In the genomic region with DNA sequence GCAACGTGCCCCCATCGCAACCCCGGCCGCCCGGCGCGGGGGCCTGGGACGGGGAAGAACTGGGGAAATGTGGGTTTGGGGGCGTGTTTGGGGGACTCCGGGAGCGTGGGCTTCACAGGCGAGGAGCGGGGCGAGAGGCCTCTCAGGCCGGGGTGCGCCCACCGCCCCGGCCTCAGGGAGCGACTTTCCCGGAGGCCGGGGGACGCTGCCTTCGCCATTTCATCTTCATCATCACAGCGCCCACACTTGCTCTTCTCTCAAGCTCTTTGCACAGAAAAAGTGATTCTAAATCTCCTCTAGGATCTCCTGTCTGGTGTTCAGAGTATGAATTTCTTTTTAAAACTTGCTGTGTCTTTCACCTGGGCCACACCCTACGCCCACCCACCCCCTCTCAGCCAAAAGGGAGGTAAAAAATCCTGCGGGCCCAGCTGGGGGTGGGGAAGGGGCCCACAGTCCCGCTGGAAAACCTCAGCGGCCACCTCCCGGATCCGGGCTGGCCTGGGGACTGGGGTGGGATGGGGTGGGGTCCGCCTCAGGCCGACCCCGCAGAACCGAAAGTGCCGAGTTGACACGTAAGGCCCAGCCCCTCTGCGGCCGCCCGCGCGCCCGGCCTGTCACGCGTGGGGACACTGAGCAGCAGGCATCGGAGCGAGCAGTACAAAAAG, we compare ENCODE assay signal across 8 cellular contexts. TPM values are rescaled to one million over a fixed set of nuclear protein-coding genes. Genes with fewer than 3 reads are reported as not detected.
A peak's percentile ranks its signal among the peaks of the same experiment; 100 is the strongest.
DNase-seq lines count a peak whose midpoint lies in the region; ATAC-seq and TF ChIP-seq lines count a peak whose summit lies in the region.

No MANE protein-coding gene starts in this region.

- H3K4me1 ChIP-seq in HUES6 (ENCODE audit: control insufficient read depth, insufficient read depth, low read length) = peaks cover 18% of the 10 kb centered on the region
- peaks cover 19 to 49% of the 10 kb centered on the region in 2 donors for H3K4me1 ChIP-seq in adrenal gland (replicated peaks in 1 of 2)

- peaks cover 50% of the 10 kb centered on the region for H3K4me1 Mint-ChIP-seq in activated naive CD4-positive, alpha-beta T cell treated with anti-CD3 and anti-CD28 coated beads for 36 hours (ENCODE audit: low read depth)
- peaks cover 38% of the 10 kb centered on the region for H3K4me1 Mint-ChIP-seq in stimulated activated naive CD8-positive, alpha-beta T cell treated with anti-CD3 and anti-CD28 coated beads, Interleukin-15, amount 100 ng/mL, for 72 hours

- no peak for ATAC-seq in stimulated activated naive CD8-positive, alpha-beta T cell treated with anti-CD3 and anti-CD28 coated beads, Interleukin-15, amount 100 ng/mL, for 72 hours

- H3K9ac ChIP-seq in HUES6 (ENCODE audit: low read length) = peak overlapping the region; percentile 92

- peak overlapping the region; percentile 98 for H3K27ac Mint-ChIP-seq in activated naive CD4-positive, alpha-beta T cell treated with anti-CD3 and anti-CD28 coated beads for 36 hours
- H3K27ac Mint-ChIP-seq in stimulated activated naive CD8-positive, alpha-beta T cell treated with anti-CD3 and anti-CD28 coated beads, Interleukin-15, amount 100 ng/mL, for 72 hours = peak overlapping the region; percentile 99 to 100

- WGBS in adrenal gland, 4 donors = 0% methylated on average over 1 to 46 of the region's 46 CpGs

- peak overlapping the region; percentile 85 for H3K4me3 Mint-ChIP-seq in activated naive CD4-positive, alpha-beta T cell treated with anti-CD3 and anti-CD28 coated beads for 36 hours
- H3K4me3 Mint-ChIP-seq in stimulated activated naive CD8-positive, alpha-beta T cell treated with anti-CD3 and anti-CD28 coated beads, Interleukin-15, amount 100 ng/mL, for 72 hours = peak overlapping the region; percentile 88 to 91

- H3K36me3 Mint-ChIP-seq in activated naive CD4-positive, alpha-beta T cell treated with anti-CD3 and anti-CD28 coated beads for 36 hours (ENCODE audit: low read depth) = peaks cover 49% of the 10 kb centered on the region

- TF ChIP-seq CTCF in adrenal gland (IDR thresholded peaks at IDR 0.05) = peak in 1 of 6 experiments; percentile 18

- H3K27ac ChIP-seq in HUES6 (ENCODE audit: low read depth, low read length) (peak overlapping the region; percentile 95), adrenal gland (peak overlapping the region; percentile 84 to 100 (median 97))

- H3K36me3 ChIP-seq in HUES6 (ENCODE audit: control insufficient read depth, insufficient read depth, low read length) (peaks cover 21% of the 10 kb centered on the region), adrenal gland (replicated peaks in 1 of 2) (peaks cover 0 to 24% of the 10 kb centered on the region in 2 donors)

- intact Hi-C loops in activated naive CD4-positive, alpha-beta T cell treated with anti-CD3 and anti-CD28 coated beads for 36 hours (cut with micrococcal nuclease) = loop anchor here (1.0 to 5.0 kb wide), 15 partner anchors 7 to 1663 kb away; a partner anchor contains a TSS
- intact Hi-C loops in adrenal gland (cut with DNase I) = no loop called here

- no peaks in the 10 kb centered on the region for H3K27me3 Mint-ChIP-seq in activated naive CD4-positive, alpha-beta T cell treated with anti-CD3 and anti-CD28 coated beads for 36 hours (ENCODE audit: low read depth)
- H3K27me3 Mint-ChIP-seq in stimulated activated naive CD8-positive, alpha-beta T cell treated with anti-CD3 and anti-CD28 coated beads, Interleukin-15, amount 100 ng/mL, for 72 hours = no peaks in the 10 kb centered on the region

- no peak for TF ChIP-seq POLR2A in adrenal gland (IDR thresholded peaks at IDR 0.05)

- CTCF ChIA-PET in activated naive CD4-positive, alpha-beta T cell treated with anti-CD3 and anti-CD28 coated beads for 36 hours (lab: Charles Lee) = interaction anchor here (0.6 to 1.9 kb wide), 6 partner anchors 10 to 347 kb away, joined by 3 to 9 read pairs (median 4); no protein-coding TSS in a partner anchor

- no peaks in the 10 kb centered on the region for H3K9me3 Mint-ChIP-seq in activated naive CD4-positive, alpha-beta T cell treated with anti-CD3 and anti-CD28 coated beads for 36 hours
- H3K9me3 Mint-ChIP-seq in stimulated activated naive CD8-positive, alpha-beta T cell treated with anti-CD3 and anti-CD28 coated beads, Interleukin-15, amount 100 ng/mL, for 72 hours = no peaks in the 10 kb centered on the region

- H3K4me3 ChIP-seq in HUES6 (ENCODE audit: low read depth, low read length) = peak overlapping the region; percentile 98
- H3K4me3 ChIP-seq in adrenal gland = peak overlapping the region; percentile 20 to 70 (median 52)

- H3K27me3 ChIP-seq in HUES6 (ENCODE audit: control insufficient read depth, insufficient read depth, low read length) (peaks cover 19% of the 10 kb centered on the region), adrenal gland (no peaks in the 10 kb centered on the region)

- H3K9me3 ChIP-seq in HUES6 (ENCODE audit: control insufficient read depth, insufficient read depth, low read depth, low read length) = no peaks in the 10 kb centered on the region
- no peaks in the 10 kb centered on the region for H3K9me3 ChIP-seq in adrenal gland (replicated peaks in 1 of 3)

- peak; percentile 30 for DNase-seq in activated naive CD4-positive, alpha-beta T cell treated with anti-CD3 and anti-CD28 coated beads for 36 hours
- DNase-seq in activated naive CD4-positive, alpha-beta T cell treated with anti-CD3 and anti-CD28 coated beads, Interleukin-2, amount 50 U/mL, for 16 hours = no peak
- DNase-seq in adrenal gland = peak in 1 of 7 donors; percentile 27
- DNase-seq in iPS-NIHi7 (ENCODE audit: extremely low spot score) = peak; percentile 30
- peak; percentile 57 to 63 for DNase-seq in stimulated activated naive CD8-positive, alpha-beta T cell treated with anti-CD3 and anti-CD28 coated beads, Interleukin-15, amount 100 ng/mL, for 72 hours
- no peak for DNase-seq in DMS153 treated with DMSO at 0.1 percent for 48 hours (lab: John Stamatoyannopoulos, UW; ENCODE audit: unreplicated experiment)
- DNase-seq in NCI-H446 treated with DMSO at 0.1 percent for 48 hours (lab: John Stamatoyannopoulos, UW) = no peak

RNA-seq across cellular contexts. Expression of a gene that starts 7.4 kb away (rescaled TPM):
- total RNA-seq in activated naive CD4-positive, alpha-beta T cell treated with anti-CD3 and anti-CD28 coated beads for 36 hours = 10 to 100 TPM; 35.9 to 39.1 TPM
- 10 to 100 TPM; 37.9 to 97.8 (median 71.1) TPM for total RNA-seq in adrenal gland
- 10 to 100 TPM; 18.2 to 80.3 (median 25.3) TPM for polyA plus RNA-seq in adrenal gland

RNA-seq across cellular contexts. Expression of a gene that starts 28.6 kb away (rescaled TPM):
- 10 to 100 TPM; 17.1 to 18.5 TPM for total RNA-seq in activated naive CD4-positive, alpha-beta T cell treated with anti-CD3 and anti-CD28 coated beads for 36 hours
- 1 to 10 TPM in 2 of 8 donors, under 1 TPM in 3, not detected in 3; 0.56 to 1.1 (median 0.68) TPM for total RNA-seq in adrenal gland
- 1 to 10 TPM in 2 of 3 donors, under 1 TPM in 1; 0.98 to 1.8 (median 1.1) TPM for polyA plus RNA-seq in adrenal gland

Comparison
In these comparisons a context has a peak if more than half of its experiments do, and no peak if none do; other contexts are left out.
1. DNase-seq: peak in activated naive CD4-positive, alpha-beta T cell treated with anti-CD3 and anti-CD28 coated beads for 36 hours (single experiment), iPS-NIHi7 (single experiment) and stimulated activated naive CD8-positive, alpha-beta T cell treated with anti-CD3 and anti-CD28 coated beads, Interleukin-15, amount 100 ng/mL, for 72 hours (2 of 2); none in activated naive CD4-positive, alpha-beta T cell treated with anti-CD3 and anti-CD28 coated beads, Interleukin-2, amount 50 U/mL, for 16 hours (single experiment), DMS153 treated with DMSO at 0.1 percent for 48 hours (single experiment) and NCI-H446 treated with DMSO at 0.1 percent for 48 hours (single experiment).
2. RNA of a gene that starts 28.6 kb away (total RNA-seq): 17.1 to 18.5 TPM in activated naive CD4-positive, alpha-beta T cell treated with anti-CD3 and anti-CD28 coated beads for 36 hours; 0.56 to 1.1 TPM in adrenal gland; every median in the first group is over 4 times any median in the second.